Comparison of ENCODE assay signal across 8 cellular contexts in genomic region chr16:73057369-73058210, GRCh38. TPM values are rescaled to one million over a fixed set of nuclear protein-coding genes. Genes with fewer than 3 reads are reported as not detected.
DNase-seq lines count a peak whose midpoint lies in the region; ATAC-seq, FAIRE-seq and TF ChIP-seq lines count a peak whose summit lies in the region.

No MANE protein-coding gene starts in this region.

- no peak for FAIRE-seq in pancreas (lab: Jason Lieb, UNC)

- H3K36me3 ChIP-seq in pancreas, result no peaks in the 10 kb centered on the region

- H3K27ac Mint-ChIP-seq in T-helper 17 cell, result no peak overlapping the region

- peaks cover 14 to 41% (median 26%) of the 10 kb centered on the region in 3 donors for H3K4me1 ChIP-seq in pancreas

- ATAC-seq in GM18867 (IDR thresholded peaks at IDR 0.05; ENCODE audit: unreplicated experiment) (peak; percentile 49), HG03045 (IDR thresholded peaks at IDR 0.05; ENCODE audit: unreplicated experiment) (peak; percentile 36), T-helper 17 cell (peak; percentile 44), pancreas (peak; percentile 27 to 50 (median 40))

- peak; percentile 16; the same call in 1 of the 2 replicates for TF ChIP-seq CTCF in AG10803 (conservative IDR thresholded peaks at IDR 0.05; ENCODE audit: low read length)
- peak; percentile 15 for TF ChIP-seq CTCF in foreskin fibroblast (IDR thresholded peaks at IDR 0.05; ENCODE audit: low read depth, low read length)
- TF ChIP-seq CTCF in pancreas (IDR thresholded peaks at IDR 0.05), result no peak

- no peaks in the 10 kb centered on the region for H3K9me3 ChIP-seq in T-helper 17 cell (ENCODE audit: control insufficient read depth, low read length, poor library complexity, severe bottlenecking)
- no peaks in the 10 kb centered on the region for H3K9me3 ChIP-seq in pancreas

- H3K27ac ChIP-seq in pancreas, result peak overlapping the region; percentile 65 to 96 (median 88)

- peaks cover 57% of the 10 kb centered on the region for H3K27me3 Mint-ChIP-seq in T-helper 17 cell

- peaks cover 28% of the 10 kb centered on the region for H3K4me1 Mint-ChIP-seq in T-helper 17 cell

- H3K27me3 ChIP-seq in pancreas, result peaks cover 0 to 3% (median 0%) of the 10 kb centered on the region in 4 donors

- H3K4me3 ChIP-seq in AG10803 (ENCODE audit: low read length) (peak overlapping the region; percentile 65), foreskin fibroblast (ENCODE audit: low read depth in 1 of 2, low read length in 2 of 2) (peak overlapping the region; percentile 66 to 69), pancreas (peak overlapping the region; percentile 57 to 78 (median 63))

- WGBS in pancreas, 2 donors, result 0 to 1% methylated on average over 34 to 99 of the region's 100 CpGs

- intact Hi-C loops in pancreas (cut with DNase I), result no loop called here

- DNase-seq in AG10803 (ENCODE audit: low read depth) (no peak), T-helper 17 cell (no peak), foreskin fibroblast (peak in 1 of 2 donors; percentile 65), pancreas (peak in 3 of 6 donors; percentile 59 to 84 (median 78)), OCI-M2 (lab: John Stamatoyannopoulos, UW; ENCODE audit: unreplicated experiment) (no peak), hippocampal formation (lab: John Stamatoyannopoulos, UW) (no peak)

- peaks cover 5% of the 10 kb centered on the region for H3K36me3 Mint-ChIP-seq in T-helper 17 cell (ENCODE audit: low read depth)

- peak overlapping the region; percentile 98 for H3K4me3 Mint-ChIP-seq in T-helper 17 cell

RNA-seq across cellular contexts. Expression of gene ZFHX3, which starts 9.7 kb away (rescaled TPM):
- total RNA-seq in T-helper 17 cell (1 to 10 TPM in 1 of 2 donors, under 1 TPM in 1; 0.94 to 2.2 TPM), pancreas (10 to 100 TPM in 4 of 6 donors, 1 to 10 TPM in 2; 8.7 to 17.6 (median 10.4) TPM)
- 1 to 10 TPM; 2.5 to 4.5 TPM for polyA plus RNA-seq in pancreas

Comparison
In these comparisons a context has a peak if more than half of its experiments do, and no peak if none do; other contexts are left out.
1. CTCF ChIP-seq: peak in AG10803 (single experiment) and foreskin fibroblast (single experiment); none in pancreas (0 of 4).
2. Peak in every context shown above with its lines, with median percentiles within 50 percentile points of each other: H3K4me3 ChIP-seq and ATAC-seq.